In genomic region chr15:98437752-98438151, GRCh38 we compare ENCODE assay signal across 35 cellular contexts.
"Had no signal": no experiment of that assay in that cellular context is flagged by ENCODE, and none has a peak within 500 bp of the region (broad histone marks: within the 10 kb centered on the region; RNA-seq: fewer than 3 reads in every experiment).

No MANE protein-coding gene starts in this region.

- H3K27me3 ChIP-seq: MG63 had no signal

- H3K4me3 ChIP-seq: MG63 had no signal

- H3K36me3 ChIP-seq: MG63 had no signal

- DNase-seq: Kasumi-1, MG63, MM.1S, MV-4-11, NCI-H1048, NCI-H1092, NCI-H1092 treated with DMSO at 0.1 percent for 48 hours, NCI-H1105, NCI-H1105 treated with DMSO at 0.1 percent for 48 hours, NCI-H1417, NCI-H1417 treated with DMSO at 0.1 percent for 48 hours, NCI-H1436, NCI-H1436 treated with DMSO at 0.1 percent for 48 hours, NCI-H146, NCI-H1694, NCI-H1694 treated with DMSO at 0.1 percent for 48 hours, NCI-H187, NCI-H187 treated with DMSO at 0.1 percent for 48 hours, NCI-H1930, NCI-H2029, NCI-H2029 treated with DMSO at 0.1 percent for 48 hours, NCI-H2081, NCI-H2081 treated with DMSO at 0.1 percent for 48 hours, NCI-H2107, NCI-H2171, NCI-H2171 treated with DMSO at 0.1 percent for 48 hours, NCI-H2227 treated with DMSO at 0.1 percent for 48 hours, NCI-H226, NCI-H345, NCI-H446, NCI-H446 treated with DMSO at 0.1 percent for 48 hours, NCI-H510A, NCI-H510A treated with DMSO at 0.1 percent for 48 hours, NCI-H524, NCI-H524 treated with DMSO at 0.1 percent for 48 hours had no signal
